ENCODE assay signal across 12 cellular contexts in the genomic region with DNA sequence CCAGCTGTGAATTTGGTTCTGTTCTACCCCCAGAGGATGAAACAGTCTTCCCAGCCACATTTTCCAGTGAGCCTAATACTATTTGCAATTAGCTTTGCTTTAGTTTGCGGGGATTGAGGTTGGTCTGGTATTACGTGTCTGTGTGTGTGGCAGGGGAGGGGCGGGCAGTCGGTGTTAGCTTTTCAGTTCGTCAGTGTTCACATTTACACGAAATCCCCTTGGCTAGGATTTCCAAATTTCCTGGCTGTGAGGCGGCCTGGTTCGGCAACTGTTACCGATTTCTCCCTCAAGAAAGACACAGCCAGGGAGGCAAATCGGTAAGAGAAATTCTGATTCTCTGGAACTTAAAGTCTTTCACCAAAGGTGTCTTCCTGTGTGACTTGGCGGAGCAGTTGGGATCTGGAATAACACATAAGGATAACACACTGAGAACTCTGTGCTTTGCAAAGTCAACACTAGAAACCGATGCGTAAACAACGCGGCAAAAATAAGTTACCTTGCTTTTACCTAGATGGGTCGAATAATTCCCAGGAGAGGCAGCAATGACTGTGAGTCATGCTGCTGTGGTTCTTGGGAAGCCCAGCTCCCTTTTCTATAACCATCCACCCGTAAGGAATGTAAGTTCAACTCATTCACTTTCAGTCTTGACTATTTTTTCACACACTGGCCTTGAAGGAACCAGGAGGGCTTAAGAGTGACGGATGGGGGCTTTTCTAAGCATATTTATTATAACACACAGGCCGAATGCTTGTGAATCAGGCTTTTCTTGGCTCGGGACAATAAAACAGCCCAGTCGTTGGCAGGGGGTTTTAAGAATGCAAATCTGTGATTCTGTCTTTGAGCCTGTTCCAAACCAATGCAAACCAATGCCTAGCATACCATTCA. TPM values are rescaled to one million over a fixed set of nuclear protein-coding genes. Genes with fewer than 3 reads are reported as not detected.
DNase-seq lines count a peak whose midpoint lies in the region; ATAC-seq, FAIRE-seq and TF ChIP-seq lines count a peak whose summit lies in the region.
"Had no signal": no experiment of that assay in that cellular context is flagged by ENCODE, and none has a peak within 500 bp of the region (broad histone marks: within the 10 kb centered on the region; RNA-seq: fewer than 3 reads in every experiment).

No MANE protein-coding gene starts in this region.

- H3K36me3 ChIP-seq in H7 (replicated peaks; ENCODE audit: control insufficient read depth, insufficient read depth, low read length) (peaks cover 18% of the 10 kb centered on the region), astrocyte (ENCODE audit: insufficient read depth, low read length) (no peaks in the 10 kb centered on the region), heart left ventricle (peaks cover 0 to 90% (median 48%) of the 10 kb centered on the region in 9 donors)
- H3K36me3 ChIP-seq: neutrophil had no signal

- peak overlapping the region; percentile 12 for H3K4me3 Mint-ChIP-seq in astrocyte (ENCODE audit: unreplicated experiment)
- H3K4me3 Mint-ChIP-seq in activated T-cell treated with anti-CD3 and anti-CD28 coated beads, Interleukin-2, amount 50 U/mL, for 4 hours: no peak overlapping the region

- TF ChIP-seq CTCF in astrocyte (IDR thresholded peaks at IDR 0.05; ENCODE audit: insufficient read depth, low read depth, low read length) (no peak), retinal pigment epithelial cell (conservative IDR thresholded peaks at IDR 0.05; ENCODE audit: low read depth, low read length) (no peak), heart left ventricle (IDR thresholded peaks at IDR 0.05) (no peak)

- 80 to 87% (median 84%) methylated on average over 21 of the region's 21 CpGs for WGBS in heart left ventricle, 4 donors

- H3K9ac ChIP-seq in astrocyte (ENCODE audit: low read length): peak overlapping the region; percentile 85

- H3K27ac ChIP-seq in astrocyte (ENCODE audit: low read depth, low read length): peak overlapping the region; percentile 95
- H3K27ac ChIP-seq in heart left ventricle: peak overlapping the region in 1 of 12 donors; percentile 27
- H3K27ac ChIP-seq: neutrophil had no signal

- H3K4me1 ChIP-seq in astrocyte (ENCODE audit: insufficient read depth, low read length) (peaks cover 27% of the 10 kb centered on the region), heart left ventricle (peaks cover 0 to 35% (median 16%) of the 10 kb centered on the region in 12 donors)

- H4K20me1 ChIP-seq in astrocyte (ENCODE audit: insufficient read depth, low read length): no peaks in the 10 kb centered on the region

- H3K4me2 ChIP-seq in astrocyte (ENCODE audit: low read length): peak overlapping the region; percentile 81

- peak overlapping the region; percentile 60 for H2AFZ ChIP-seq in astrocyte (ENCODE audit: low read depth, low read length)

- H3K36me3 Mint-ChIP-seq in astrocyte (ENCODE audit: low read depth, unreplicated experiment): peaks cover 8% of the 10 kb centered on the region
- peaks cover 6% of the 10 kb centered on the region for H3K36me3 Mint-ChIP-seq in activated T-cell treated with anti-CD3 and anti-CD28 coated beads, Interleukin-2, amount 50 U/mL, for 4 hours (ENCODE audit: insufficient read depth)

- DNase-seq in H7: peak; percentile 73
- peak; percentile 95 for DNase-seq in astrocyte (ENCODE audit: low read depth)
- peak; percentile 91 for DNase-seq in iPS DF 19.7 (ENCODE audit: low read depth, low spot score)
- peak; percentile 97 for DNase-seq in retinal pigment epithelial cell (ENCODE audit: low read depth)
- DNase-seq in activated T-cell treated with anti-CD3 and anti-CD28 coated beads, Interleukin-2, amount 50 U/mL, for 4 hours: no peak
- DNase-seq in NCI-H1048 (lab: John Stamatoyannopoulos, UW): no peak
- DNase-seq in heart left ventricle: no peak
- DNase-seq: activated CD4-positive, alpha-beta T cell treated with anti-CD3 and anti-CD28 coated beads for 48 hours; NCI-H1930 had no signal

- no peaks in the 10 kb centered on the region for H3K79me2 ChIP-seq in astrocyte (ENCODE audit: insufficient read depth, low read length)

- H3K27ac Mint-ChIP-seq in astrocyte (ENCODE audit: unreplicated experiment): peak overlapping the region; percentile 42

- H3K4me3 ChIP-seq in H7 (ENCODE audit: insufficient read depth, low read depth, low read length) (no peak overlapping the region), astrocyte (ENCODE audit: insufficient read depth, low read depth, low read length) (peak overlapping the region; percentile 39), retinal pigment epithelial cell (ENCODE audit: low read length) (peak overlapping the region; percentile 37), heart left ventricle (no peak overlapping the region)

- peak; percentile 5 for FAIRE-seq in astrocyte (lab: Jason Lieb, UNC)
- FAIRE-seq: frontal cortex had no signal

- H3K27me3 ChIP-seq in H7 (ENCODE audit: control insufficient read depth, insufficient read depth, low read length) (no peaks in the 10 kb centered on the region), astrocyte (ENCODE audit: insufficient read depth, low read length) (no peaks in the 10 kb centered on the region), heart left ventricle (no peaks in the 10 kb centered on the region)
- H3K27me3 ChIP-seq: neutrophil had no signal

- H3K9me3 ChIP-seq in astrocyte (ENCODE audit: insufficient read depth, low read depth, low read length) (no peaks in the 10 kb centered on the region), heart left ventricle (no peaks in the 10 kb centered on the region)
- H3K9me3 ChIP-seq: neutrophil had no signal

- no peaks in the 10 kb centered on the region for H3K27me3 Mint-ChIP-seq in astrocyte (ENCODE audit: low read depth, unreplicated experiment)
- no peaks in the 10 kb centered on the region for H3K27me3 Mint-ChIP-seq in activated T-cell treated with anti-CD3 and anti-CD28 coated beads, Interleukin-2, amount 50 U/mL, for 4 hours (ENCODE audit: low read depth)

- ATAC-seq in activated T-cell treated with anti-CD3 and anti-CD28 coated beads, Interleukin-2, amount 50 U/mL, for 4 hours: no peak
- no peak for ATAC-seq in GM19395 (IDR thresholded peaks at IDR 0.05; ENCODE audit: unreplicated experiment)
- ATAC-seq in heart left ventricle: no peak

- intact Hi-C loops in heart left ventricle (cut with DNase I): loop anchor here in 1 of 10 donors (5.0 to 10.0 kb wide), 2 partner anchors 46 to 93 kb away; no protein-coding TSS in a partner anchor

- no peak for TF ChIP-seq POLR2A in heart left ventricle (IDR thresholded peaks at IDR 0.05)

- H3K9me3 Mint-ChIP-seq in astrocyte (ENCODE audit: unreplicated experiment): no peaks in the 10 kb centered on the region
- no peaks in the 10 kb centered on the region for H3K9me3 Mint-ChIP-seq in activated T-cell treated with anti-CD3 and anti-CD28 coated beads, Interleukin-2, amount 50 U/mL, for 4 hours

- H3K4me1 Mint-ChIP-seq in astrocyte (ENCODE audit: low read depth, unreplicated experiment): peaks cover 21% of the 10 kb centered on the region
- no peaks in the 10 kb centered on the region for H3K4me1 Mint-ChIP-seq in activated T-cell treated with anti-CD3 and anti-CD28 coated beads, Interleukin-2, amount 50 U/mL, for 4 hours (ENCODE audit: low read depth)

RNA-seq across cellular contexts. Expression of gene GPRC5B, which starts 24.3 kb away (rescaled TPM):
- 66.0 and 76.7 TPM in 2 replicates for total RNA-seq in H7 (2014; rRNA removed; shearing (Covaris generic))
- total RNA-seq in astrocyte (9.3 TPM in 2 replicates), heart left ventricle (100 to 1,000 TPM in 1 of 9 donors, 10 to 100 TPM in 8; 54.7 to 104 (median 77.9) TPM)
- total RNA-seq in activated T-cell treated with anti-CD3 and anti-CD28 coated beads, Interleukin-2, amount 50 U/mL, for 4 hours: under 1 TPM; 0.27 to 0.66 (median 0.40) TPM
- polyA plus RNA-seq in heart left ventricle: 10 to 100 TPM; 43.0 to 97.5 TPM

Comparison
In these comparisons a context has a peak if more than half of its experiments do, and no peak if none do; other contexts are left out.
1. DNase-seq: peak in H7 (single experiment), astrocyte (single experiment), iPS DF 19.7 (single experiment) and retinal pigment epithelial cell (single experiment); none in activated T-cell treated with anti-CD3 and anti-CD28 coated beads, Interleukin-2, amount 50 U/mL, for 4 hours (single experiment), NCI-H1048 (single experiment) and heart left ventricle (0 of 5).
2. H3K4me3 ChIP-seq: peak in astrocyte (single experiment) and retinal pigment epithelial cell (single experiment); none in H7 (single experiment) and heart left ventricle (0 of 12).